ENCODE assay signal across 1 cellular context in the genomic region with DNA sequence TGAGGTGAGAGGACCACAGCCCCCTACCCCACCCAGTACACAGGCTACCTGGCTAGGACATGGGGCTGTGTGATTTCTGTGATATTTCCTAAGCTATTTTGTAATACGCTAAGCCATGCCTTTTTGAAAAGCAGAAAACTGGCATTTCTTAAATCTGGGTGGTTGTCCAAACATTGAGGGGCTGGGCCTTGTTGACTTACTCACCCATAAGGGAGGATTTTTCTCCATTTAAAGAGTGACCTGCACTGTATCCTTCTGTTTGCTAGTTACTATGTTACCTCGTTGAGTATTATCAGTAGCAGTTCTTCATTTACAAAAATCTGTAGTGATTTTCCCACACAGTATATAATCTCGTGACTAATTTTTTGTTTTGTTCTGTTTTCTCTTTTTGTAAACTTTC.
TF ChIP-seq lines count a peak whose summit lies in the region.

No MANE protein-coding gene starts in this region.

TF ChIP-seq in SK-N-SH treated with all-trans-retinoic acid at 6 μM for 48 hours, 23 proteins besides CTCF, POLR2A, EP300 and RAD21 (continued from another document):
- no peak for TF ChIP-seq PPARA (CRISPR knock-in tag; IDR thresholded peaks at IDR 0.05; ENCODE audit: borderline replicate concordance)
- no peak for TF ChIP-seq RARB (CRISPR knock-in tag; IDR thresholded peaks at IDR 0.05)
- no peak for TF ChIP-seq ZFP30 (CRISPR knock-in tag; IDR thresholded peaks at IDR 0.05)
- TF ChIP-seq, protein P1, sequence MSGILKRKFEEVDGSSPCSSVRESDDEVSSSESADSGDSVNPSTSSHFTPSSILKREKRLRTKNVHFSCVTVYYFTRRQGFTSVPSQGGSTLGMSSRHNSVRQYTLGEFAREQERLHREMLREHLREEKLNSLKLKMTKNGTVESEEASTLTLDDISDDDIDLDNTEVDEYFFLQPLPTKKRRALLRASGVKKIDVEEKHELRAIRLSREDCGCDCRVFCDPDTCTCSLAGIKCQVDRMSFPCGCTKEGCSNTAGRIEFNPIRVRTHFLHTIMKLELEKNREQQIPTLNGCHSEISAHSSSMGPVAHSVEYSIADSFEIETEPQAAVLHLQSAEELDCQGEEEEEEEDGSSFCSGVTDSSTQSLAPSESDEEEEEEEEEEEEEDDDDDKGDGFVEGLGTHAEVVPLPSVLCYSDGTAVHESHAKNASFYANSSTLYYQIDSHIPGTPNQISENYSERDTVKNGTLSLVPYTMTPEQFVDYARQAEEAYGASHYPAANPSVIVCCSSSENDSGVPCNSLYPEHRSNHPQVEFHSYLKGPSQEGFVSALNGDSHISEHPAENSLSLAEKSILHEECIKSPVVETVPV (CRISPR knock-in tag; IDR thresholded peaks at IDR 0.05): no peak
- TF ChIP-seq OSR1 (CRISPR knock-in tag; IDR thresholded peaks at IDR 0.05): no peak
- TF ChIP-seq BACH2 (CRISPR knock-in tag; IDR thresholded peaks at IDR 0.05; ENCODE audit: borderline replicate concordance): no peak
- TF ChIP-seq, protein P2, sequence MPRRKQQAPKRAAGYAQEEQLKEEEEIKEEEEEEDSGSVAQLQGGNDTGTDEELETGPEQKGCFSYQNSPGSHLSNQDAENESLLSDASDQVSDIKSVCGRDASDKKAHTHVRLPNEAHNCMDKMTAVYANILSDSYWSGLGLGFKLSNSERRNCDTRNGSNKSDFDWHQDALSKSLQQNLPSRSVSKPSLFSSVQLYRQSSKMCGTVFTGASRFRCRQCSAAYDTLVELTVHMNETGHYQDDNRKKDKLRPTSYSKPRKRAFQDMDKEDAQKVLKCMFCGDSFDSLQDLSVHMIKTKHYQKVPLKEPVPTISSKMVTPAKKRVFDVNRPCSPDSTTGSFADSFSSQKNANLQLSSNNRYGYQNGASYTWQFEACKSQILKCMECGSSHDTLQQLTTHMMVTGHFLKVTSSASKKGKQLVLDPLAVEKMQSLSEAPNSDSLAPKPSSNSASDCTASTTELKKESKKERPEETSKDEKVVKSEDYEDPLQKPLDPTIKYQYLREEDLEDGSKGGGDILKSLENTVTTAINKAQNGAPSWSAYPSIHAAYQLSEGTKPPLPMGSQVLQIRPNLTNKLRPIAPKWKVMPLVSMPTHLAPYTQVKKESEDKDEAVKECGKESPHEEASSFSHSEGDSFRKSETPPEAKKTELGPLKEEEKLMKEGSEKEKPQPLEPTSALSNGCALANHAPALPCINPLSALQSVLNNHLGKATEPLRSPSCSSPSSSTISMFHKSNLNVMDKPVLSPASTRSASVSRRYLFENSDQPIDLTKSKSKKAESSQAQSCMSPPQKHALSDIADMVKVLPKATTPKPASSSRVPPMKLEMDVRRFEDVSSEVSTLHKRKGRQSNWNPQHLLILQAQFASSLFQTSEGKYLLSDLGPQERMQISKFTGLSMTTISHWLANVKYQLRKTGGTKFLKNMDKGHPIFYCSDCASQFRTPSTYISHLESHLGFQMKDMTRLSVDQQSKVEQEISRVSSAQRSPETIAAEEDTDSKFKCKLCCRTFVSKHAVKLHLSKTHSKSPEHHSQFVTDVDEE (CRISPR knock-in tag; IDR thresholded peaks at IDR 0.05): no peak
- TF ChIP-seq ZNF70 (CRISPR knock-in tag; IDR thresholded peaks at IDR 0.05): no peak
- TF ChIP-seq ZNF565 (CRISPR knock-in tag; conservative IDR thresholded peaks at IDR 0.05; ENCODE audit: low read depth): no peak
- TF ChIP-seq TOX (CRISPR knock-in tag; IDR thresholded peaks at IDR 0.05; ENCODE audit: borderline replicate concordance): no peak
- TF ChIP-seq POU6F1 (CRISPR knock-in tag; IDR thresholded peaks at IDR 0.05; ENCODE audit: borderline replicate concordance, low read depth): no peak
- TF ChIP-seq ARNTL (CRISPR knock-in tag; IDR thresholded peaks at IDR 0.05; ENCODE audit: borderline replicate concordance, low read depth): no peak
- TF ChIP-seq ISL1 (CRISPR knock-in tag; IDR thresholded peaks at IDR 0.05): no peak
- no peak for TF ChIP-seq GLIS3 (CRISPR knock-in tag; IDR thresholded peaks at IDR 0.05)
- TF ChIP-seq ESRRG (CRISPR knock-in tag; IDR thresholded peaks at IDR 0.05): no peak
